ENCODE assay signal across 22 cellular contexts in genomic region chr7:77209479-77210139, GRCh38. TPM values are rescaled to one million over a fixed set of nuclear protein-coding genes. Genes with fewer than 3 reads are reported as not detected.
"Had no signal": no experiment of that assay in that cellular context is flagged by ENCODE, and none has a peak within 500 bp of the region (broad histone marks: within the 10 kb centered on the region; RNA-seq: fewer than 3 reads in every experiment).

No MANE protein-coding gene starts in this region.

- H2AFZ ChIP-seq: hepatocyte had no signal

- H3K4me2 ChIP-seq: hepatocyte had no signal

- FAIRE-seq: kidney, pancreas, small intestine had no signal

- DNase-seq: dermis blood vessel endothelial cell; esophagus squamous epithelium; foreskin fibroblast; kidney; left cardiac atrium; left ventricle myocardium inferior; lower lobe of right lung; midbrain; naive B cell; occipital lobe; pancreas; right cardiac atrium; small intestine; stimulated activated CD4-positive, alpha-beta T cell treated with anti-CD3 and anti-CD28 coated beads, Interleukin-12 subunit alpha, Interleukin-12 subunit beta, amount 100 ng/mL, for 4 hours; stimulated activated naive CD4-positive, alpha-beta T cell treated with Interleukin-2 at 50 U/mL for 16 hours; trophoblast cell had no signal

- H3K27ac Mint-ChIP-seq: memory B cell, nephron, progenitor cell of endocrine pancreas had no signal

- H3K36me3 ChIP-seq: gastroesophageal sphincter, lower lobe of right lung, pancreas had no signal

- H3K79me2 ChIP-seq: hepatocyte had no signal

- H3K4me3 Mint-ChIP-seq: memory B cell, nephron had no signal

- H3K27me3 Mint-ChIP-seq: memory B cell, naive B cell, progenitor cell of endocrine pancreas had no signal

- H3K27ac ChIP-seq: esophagus squamous epithelium, gastroesophageal sphincter, hepatocyte, left ventricle myocardium inferior, lower lobe of right lung, pancreas had no signal

- H3K4me1 Mint-ChIP-seq: memory B cell, nephron had no signal

- H3K9me3 ChIP-seq: pancreas had no signal

- H3K4me3 ChIP-seq: esophagus squamous epithelium, gastroesophageal sphincter, hepatocyte, left ventricle myocardium inferior, lower lobe of right lung, pancreas had no signal

- H3K4me1 ChIP-seq: esophagus squamous epithelium, gastroesophageal sphincter, left ventricle myocardium inferior, lower lobe of right lung, pancreas had no signal

- H3K27me3 ChIP-seq: esophagus squamous epithelium, gastroesophageal sphincter, hepatocyte, pancreas had no signal

- ATAC-seq: gastroesophageal sphincter, left cardiac atrium, lower lobe of right lung, pancreas, right cardiac atrium had no signal

RNA-seq across cellular contexts. Expression of gene FGL2, which starts 10.0 kb away (rescaled TPM):
- total RNA-seq: epithelial cell of proximal tubule, progenitor cell of endocrine pancreas had no signal
